7 cellular contexts compared by ENCODE assay signal in genomic region chr6:88201734-88202133, GRCh38. TPM values are rescaled to one million over a fixed set of nuclear protein-coding genes. Genes with fewer than 3 reads are reported as not detected.
"Had no signal": no experiment of that assay in that cellular context is flagged by ENCODE, and none has a peak within 500 bp of the region (broad histone marks: within the 10 kb centered on the region; RNA-seq: fewer than 3 reads in every experiment).

No MANE protein-coding gene starts in this region.

RNA-seq across cellular contexts. Expression of gene CNR1, which starts 35.6 kb away (rescaled TPM):
- total RNA-seq: activated naive CD4-positive, alpha-beta T cell treated with anti-CD3 and anti-CD28 coated beads for 36 hours; activated naive CD4-positive, alpha-beta T cell treated with anti-CD3 and anti-CD28 coated beads, Interleukin-2, amount 50 U/mL, for 72 hours; activated naive CD8-positive, alpha-beta T cell treated with anti-CD3 and anti-CD28 coated beads for 36 hours; activated naive CD8-positive, alpha-beta T cell treated with anti-CD3 and anti-CD28 coated beads, Interleukin-2, amount 10 ng/mL, durations not matched to agents 7 days and 5 days; activated T-helper 1 cell treated with anti-CD3 and anti-CD28 coated beads, Interleukin-12 subunit alpha, Interleukin-12 subunit beta, Interleukin-2, Interleukin-4 antibody, amounts not matched to agents 30 ng/mL and 10 ng/mL and 1 ng/mL, durations not matched to agents 14 hours and 24 hours and 36 hours; activated T-helper 2 cell treated with anti-CD3 and anti-CD28 coated beads, Interferon-gamma antibody, Interleukin-2, Interleukin-4, amounts not matched to agents 10 μg/mL and 5 μg/mL and 100 μg/mL, durations not matched to agents 14 hours and 24 hours and 36 hours; chondrocyte had no signal
